17 cellular contexts compared by ENCODE assay signal in the genomic region with DNA sequence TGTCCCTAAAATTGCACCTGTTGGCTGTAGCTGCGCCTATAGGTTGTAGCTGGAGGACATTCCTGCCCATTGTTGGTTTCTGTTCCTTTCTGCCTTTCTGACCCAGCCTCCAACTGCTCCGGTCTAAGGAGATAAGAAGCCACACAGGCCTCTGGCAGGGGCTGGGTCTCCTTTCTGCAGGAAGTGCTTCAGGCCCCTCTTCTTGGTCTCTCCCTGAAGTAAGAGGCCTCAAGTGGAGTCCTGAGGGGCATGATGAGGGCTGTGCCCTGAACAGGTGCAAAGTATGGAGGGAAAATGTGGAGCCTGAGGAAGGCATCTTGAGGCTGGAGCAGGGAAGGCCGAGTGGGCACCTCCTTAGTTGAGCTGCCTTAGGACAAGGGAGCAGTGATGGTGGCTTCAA. TPM values are rescaled to one million over a fixed set of nuclear protein-coding genes. Genes with fewer than 3 reads are reported as not detected.
A peak's percentile ranks its signal among the peaks of the same experiment; 100 is the strongest.
DNase-seq lines count a peak whose midpoint lies in the region; ATAC-seq and TF ChIP-seq lines count a peak whose summit lies in the region.
"Had no signal": no experiment of that assay in that cellular context is flagged by ENCODE, and none has a peak within 500 bp of the region (broad histone marks: within the 10 kb centered on the region; RNA-seq: fewer than 3 reads in every experiment).

No MANE protein-coding gene starts in this region.

- in situ Hi-C loops in Panc1 (cut with HindIII; ENCODE audit: low pct_unique_long_range_greater_than_20kb, low sequenced_read_pairs): no loop called here

- H3K36me3 ChIP-seq in heart left ventricle (no peaks in the 10 kb centered on the region), Panc1 (ENCODE audit: control insufficient read depth, insufficient read depth, low read length) (no peaks in the 10 kb centered on the region), testis (ENCODE audit: low read depth, missing control alignments) (no peaks in the 10 kb centered on the region), BE2C (no peaks in the 10 kb centered on the region), tibial nerve (no peaks in the 10 kb centered on the region)
- H3K36me3 ChIP-seq: transverse colon had no signal

- ATAC-seq in heart left ventricle (peak in 1 of 4 donors; percentile 7), left cardiac atrium (no peak), Panc1 (peak; percentile 10), left ventricle myocardium superior (peak; percentile 8), GM19397 (IDR thresholded peaks at IDR 0.05; ENCODE audit: unreplicated experiment) (no peak)

- POLR2A ChIA-PET in Panc1 (lab: Charles Lee): no interaction called here

- DNase-seq in heart left ventricle: no peak
- DNase-seq in left cardiac atrium: no peak
- DNase-seq in Panc1 (ENCODE audit: low read depth, low spot score): no peak
- no peak for DNase-seq in left ventricle myocardium superior
- DNase-seq in testis: peak; percentile 11
- no peak for DNase-seq in BE2C
- DNase-seq in tibial nerve (ENCODE audit: low spot score in 2 of 2): no peak

- 75 to 89% (median 84%) methylated on average over 3 of the region's 3 CpGs for WGBS in heart left ventricle, 4 donors
- 77 to 80% methylated on average over 3 of the region's 3 CpGs for WGBS in testis, 2 donors
- 65 to 75% methylated on average over 3 of the region's 3 CpGs for WGBS in tibial nerve, 2 donors

- H3K27me3 ChIP-seq in heart left ventricle (no peaks in the 10 kb centered on the region), Panc1 (ENCODE audit: control insufficient read depth, insufficient read depth, low read length) (no peaks in the 10 kb centered on the region), testis (no peaks in the 10 kb centered on the region), BE2C (no peaks in the 10 kb centered on the region), tibial nerve (no peaks in the 10 kb centered on the region)
- H3K27me3 ChIP-seq: dorsolateral prefrontal cortex, transverse colon had no signal

- H3K27ac ChIP-seq in heart left ventricle: peak overlapping the region in 10 of 12 donors; percentile 6 to 75 (median 46)
- H3K27ac ChIP-seq in Panc1 (ENCODE audit: low read length): no peak overlapping the region
- no peak overlapping the region for H3K27ac ChIP-seq in testis
- peak overlapping the region in 1 of 4 donors; percentile 59 for H3K27ac ChIP-seq in tibial nerve
- H3K27ac ChIP-seq: epithelial cell of prostate had no signal

- H3K9me3 ChIP-seq in heart left ventricle: no peaks in the 10 kb centered on the region
- H3K9me3 ChIP-seq in Panc1 (ENCODE audit: control insufficient read depth, insufficient read depth, low read depth, low read length): no peaks in the 10 kb centered on the region
- no peaks in the 10 kb centered on the region for H3K9me3 ChIP-seq in testis
- no peaks in the 10 kb centered on the region for H3K9me3 ChIP-seq in BE2C
- H3K9me3 ChIP-seq in tibial nerve: no peaks in the 10 kb centered on the region
- H3K9me3 ChIP-seq: transverse colon had no signal

- H3K4me1 ChIP-seq in heart left ventricle: peaks cover 0 to 57% (median 18%) of the 10 kb centered on the region in 12 donors
- no peaks in the 10 kb centered on the region; the same call in 1 of the 2 replicates for H3K4me1 ChIP-seq in Panc1 (ENCODE audit: control insufficient read depth, insufficient read depth, low read length)
- H3K4me1 ChIP-seq in testis: peaks cover 5% of the 10 kb centered on the region
- H3K4me1 ChIP-seq in BE2C: no peaks in the 10 kb centered on the region
- H3K4me1 ChIP-seq in tibial nerve: peaks cover 0 to 13% (median 6%) of the 10 kb centered on the region in 4 donors

- no TSS peak for BruUV-seq in Panc1 (replicated peaks; lab: Mats Ljungman, UMichigan)

- no peak for TF ChIP-seq CTCF in heart left ventricle (IDR thresholded peaks at IDR 0.05)
- no peak for TF ChIP-seq CTCF in Panc1 (IDR thresholded peaks at IDR 0.05)
- TF ChIP-seq CTCF in testis (IDR thresholded peaks at IDR 0.05): no peak
- no peak for TF ChIP-seq CTCF in BE2C (IDR thresholded peaks at IDR 0.05; ENCODE audit: low read depth, low read length)
- no peak for TF ChIP-seq CTCF in tibial nerve (IDR thresholded peaks at IDR 0.05)

- TF ChIP-seq POLR2A in heart left ventricle (IDR thresholded peaks at IDR 0.05) (no peak), testis (IDR thresholded peaks at IDR 0.05) (no peak), tibial nerve (IDR thresholded peaks at IDR 0.05) (no peak)

- intact Hi-C loops in heart left ventricle (cut with DNase I) (no loop called here), left cardiac atrium (cut with DNase I) (no loop called here), Panc1 (cut with micrococcal nuclease; ENCODE audit: unreplicated experiment) (loop anchor here (2.0 kb wide), 1 partner anchor 28 kb away; no protein-coding TSS in a partner anchor), left ventricle myocardium superior (cut with micrococcal nuclease) (no loop called here), testis (cut with DNase I; ENCODE audit: low total_unique reads) (no loop called here)

- no peak for TF ChIP-seq EP300 in tibial nerve (IDR thresholded peaks at IDR 0.05)

- CTCF ChIA-PET in Panc1 (lab: Charles Lee): interaction anchor here (2.5 kb wide), 1 partner anchor 29 kb away, joined by 25 read pairs; no protein-coding TSS in a partner anchor

- no peak overlapping the region for H3K4me3 ChIP-seq in heart left ventricle
- H3K4me3 ChIP-seq in Panc1 (ENCODE audit: low read depth in 2 of 2, low read length in 2 of 2): no peak overlapping the region
- H3K4me3 ChIP-seq in testis: no peak overlapping the region
- H3K4me3 ChIP-seq in BE2C (ENCODE audit: low read depth, low read length): no peak overlapping the region
- no peak overlapping the region for H3K4me3 ChIP-seq in tibial nerve
- H3K4me3 ChIP-seq: transverse colon had no signal

RNA-seq across cellular contexts. Expression of a gene that starts 10.4 kb away (rescaled TPM):
- total RNA-seq in heart left ventricle (under 1 TPM in 1 of 9 donors, not detected in 8; 0.23 TPM), left cardiac atrium (under 1 TPM; 0.12 to 0.44 TPM), Panc1 (2021; ENCODE audit: unreplicated experiment) (5.6 TPM), left ventricle myocardium superior (0.50 TPM), testis (under 1 TPM in 1 of 2 donors, not detected in 1; 0.25 TPM), tibial nerve (not detected)
- polyA plus RNA-seq in heart left ventricle (under 1 TPM in 1 of 2 donors, not detected in 1; 0.83 TPM), testis (ENCODE audit: insufficient read depth, low read depth, low replicate concordance) (0.36 TPM)
- not detected for polyA plus RNA-seq in Panc1 (2012; ENCODE audit: insufficient read length)
- not detected for polyA plus RNA-seq in BE2C (2012; ENCODE audit: insufficient read depth, insufficient read length, low read depth)
- total RNA-seq: activated naive CD4-positive, alpha-beta T cell treated with anti-CD3 and anti-CD28 coated beads for 36 hours; CD4-positive, alpha-beta memory T cell; dorsolateral prefrontal cortex; mesenteric fat pad; naive thymus-derived CD8-positive, alpha-beta T cell; transverse colon had no signal
- polyA plus RNA-seq: CD4-positive, alpha-beta memory T cell; keratinocyte had no signal

RNA-seq across cellular contexts. Expression of a gene that starts 15.8 kb away (rescaled TPM):
- 10 to 100 TPM in 1 of 9 donors, 1 to 10 TPM in 4, under 1 TPM in 2, not detected in 2; 0.29 to 47.1 (median 2.1) TPM for total RNA-seq in heart left ventricle
- polyA plus RNA-seq in heart left ventricle: 1 to 10 TPM; 1.3 to 2.3 TPM
- 1 to 10 TPM in 1 of 2 donors, under 1 TPM in 1; 0.52 to 2.8 TPM for total RNA-seq in left cardiac atrium
- not detected for total RNA-seq in Panc1 (2021; ENCODE audit: unreplicated experiment)
- polyA plus RNA-seq in Panc1 (2012; ENCODE audit: insufficient read length): not detected
- total RNA-seq in left ventricle myocardium superior: 2.3 TPM
- total RNA-seq in testis: 1 to 10 TPM in 1 of 2 donors, under 1 TPM in 1; 0.43 to 2.6 TPM
- 2.2 TPM for polyA plus RNA-seq in testis (ENCODE audit: insufficient read depth, low read depth, low replicate concordance)
- 1.0 TPM for polyA plus RNA-seq in BE2C (2012; ENCODE audit: insufficient read depth, insufficient read length, low read depth)
- total RNA-seq in tibial nerve: 1 to 10 TPM in 1 of 4 donors, under 1 TPM in 2, not detected in 1; 0.63 to 4.2 (median 0.98) TPM
- total RNA-seq: WTC11 had no signal
- polyA plus RNA-seq: keratinocyte had no signal

Comparison
In these comparisons a context has a peak if more than half of its experiments do, and no peak if none do; other contexts are left out.
1. ATAC-seq: peak in Panc1 (single experiment) and left ventricle myocardium superior (single experiment); none in left cardiac atrium (0 of 2) and GM19397 (single experiment).
2. H3K27ac ChIP-seq: peak in heart left ventricle (10 of 12); none in Panc1 (single experiment) and testis (0 of 2).